ENCODE assay signal across 13 cellular contexts in the genomic region with DNA sequence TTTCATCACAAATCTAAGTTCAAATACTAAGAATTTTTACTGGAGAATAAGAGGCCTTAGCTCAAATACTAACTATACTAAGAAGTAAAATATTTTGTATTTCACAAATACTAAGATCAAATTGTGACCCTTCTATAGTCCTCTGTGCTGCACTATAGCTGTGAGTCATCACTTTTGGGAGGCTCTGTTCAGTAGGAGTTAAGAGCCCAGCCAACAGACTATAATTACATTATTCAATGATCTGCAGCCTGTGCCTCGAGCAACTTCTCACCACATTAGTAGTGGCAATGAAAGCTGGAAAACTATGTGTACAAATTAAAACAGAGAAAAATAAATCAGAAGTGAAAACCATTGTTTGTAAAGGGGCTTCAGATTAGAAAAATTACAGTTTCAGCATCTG.
DNase-seq lines count a peak whose midpoint lies in the region; TF ChIP-seq lines count a peak whose summit lies in the region.
"Had no signal": no experiment of that assay in that cellular context is flagged by ENCODE, and none has a peak within 500 bp of the region (broad histone marks: within the 10 kb centered on the region; RNA-seq: fewer than 3 reads in every experiment).

No MANE protein-coding gene starts in this region.

- H3K27me3 ChIP-seq in H9 (ENCODE audit: insufficient read depth, low read length): no peaks in the 10 kb centered on the region

- H3K79me2 ChIP-seq in H9 (ENCODE audit: insufficient read depth, low read length): no peaks in the 10 kb centered on the region

- no peak overlapping the region for H4K5ac ChIP-seq in H9 (ENCODE audit: insufficient read length, low read depth, low read length)

- no peak overlapping the region for H3K4me3 ChIP-seq in choroid plexus epithelial cell (ENCODE audit: low read depth, low read length)
- no peak overlapping the region for H3K4me3 ChIP-seq in skeletal muscle cell (ENCODE audit: low read depth, low read length)
- H3K4me3 ChIP-seq: GM23338 had no signal

- no peak overlapping the region for H3K9ac ChIP-seq in H9 (ENCODE audit: extremely low read depth, insufficient read length, low read length)

- H3K14ac ChIP-seq in H9 (ENCODE audit: insufficient read depth, low read length): no peak overlapping the region

- H3K56ac ChIP-seq in H9 (ENCODE audit: insufficient read length, low read depth, low read length): no peak overlapping the region

- H3K23ac ChIP-seq in H9 (ENCODE audit: insufficient read length, low read depth, low read length): no peak overlapping the region

- TF ChIP-seq CTCF in choroid plexus epithelial cell (conservative IDR thresholded peaks at IDR 0.05; ENCODE audit: low read depth, low read length) (no peak), H9 (conservative IDR thresholded peaks at IDR 0.05) (no peak)

- DNase-seq in NCI-H2081 (lab: John Stamatoyannopoulos, UW): peak; percentile 2 to 32
- DNase-seq in NCI-H2081 treated with DMSO at 0.1 percent for 48 hours (lab: John Stamatoyannopoulos, UW): no peak
- peak; percentile 34 for DNase-seq in OCI-M1 (lab: John Stamatoyannopoulos, UW)
- DNase-seq in choroid plexus epithelial cell (ENCODE audit: low read depth): peak; percentile 83
- DNase-seq in skeletal muscle cell (ENCODE audit: low read depth): peak; percentile 41
- DNase-seq in MV-4-11 (lab: John Stamatoyannopoulos, UW): no peak
- DNase-seq in H9: no peak
- DNase-seq in ACHN: no peak
- DNase-seq: COR-L47, NCI-H1930 had no signal

- H3K4me1 Mint-ChIP-seq in H9: peaks cover 3 to 4% of the 10 kb centered on the region in 2 experiments; a peak in 3 of 4 replicates
- H3K4me1 Mint-ChIP-seq: activated naive CD4-positive, alpha-beta T cell treated with anti-CD3 and anti-CD28 coated beads, Interleukin-2, amount 50 U/mL, for 24 hours had no signal

- no peak overlapping the region for H2AK5ac ChIP-seq in H9 (ENCODE audit: insufficient read length, low read length)

- no peaks in the 10 kb centered on the region for H3K27me3 Mint-ChIP-seq in H9 (ENCODE audit: low read depth)
- H3K27me3 Mint-ChIP-seq: activated naive CD4-positive, alpha-beta T cell treated with anti-CD3 and anti-CD28 coated beads, Interleukin-2, amount 50 U/mL, for 24 hours had no signal

- no peaks in the 10 kb centered on the region for H3K23me2 ChIP-seq in H9 (ENCODE audit: insufficient read length, low read depth, low read length, poor library complexity, severe bottlenecking)

- no CpG with 5 or more reads among the region's 1 CpG for WGBS in H9 (ENCODE audit: extremely low coverage, insufficient read length, low lambda C conversion rate)

- no peaks in the 10 kb centered on the region for H3K36me3 Mint-ChIP-seq in H9 (ENCODE audit: insufficient read depth in 1 of 3, low read depth in 3 of 3)
- H3K36me3 Mint-ChIP-seq: activated naive CD4-positive, alpha-beta T cell treated with anti-CD3 and anti-CD28 coated beads, Interleukin-2, amount 50 U/mL, for 24 hours; WTC11 had no signal

- no peaks in the 10 kb centered on the region for H3K9me3 Mint-ChIP-seq in H9
- H3K9me3 Mint-ChIP-seq: activated naive CD4-positive, alpha-beta T cell treated with anti-CD3 and anti-CD28 coated beads, Interleukin-2, amount 50 U/mL, for 24 hours; GM23338; WTC11 had no signal

- H3K9me3 ChIP-seq in H9 (ENCODE audit: control insufficient read depth, low read depth, low read length): no peaks in the 10 kb centered on the region

- no peak overlapping the region for H3K4me3 Mint-ChIP-seq in H9
- H3K4me3 Mint-ChIP-seq: activated naive CD4-positive, alpha-beta T cell treated with anti-CD3 and anti-CD28 coated beads, Interleukin-2, amount 50 U/mL, for 24 hours; GM23338; WTC11 had no signal

- no peak overlapping the region for H3K18ac ChIP-seq in H9 (ENCODE audit: insufficient read length, low read depth, low read length)

- no peak overlapping the region for H2BK20ac ChIP-seq in H9 (ENCODE audit: low read depth, low read length, poor library complexity, severe bottlenecking)

- no peak overlapping the region for H2BK12ac ChIP-seq in H9 (ENCODE audit: insufficient read length, low read depth, low read length)

- no peak overlapping the region for H2BK5ac ChIP-seq in H9 (ENCODE audit: insufficient read length, low read length)

- no peak overlapping the region for H2BK15ac ChIP-seq in H9 (ENCODE audit: low read depth, low read length)

- H3K4me2 ChIP-seq in H9 (ENCODE audit: insufficient read depth, insufficient read length, low read length): no peak overlapping the region
- H3K4me2 ChIP-seq: GM23338 had no signal

- no peak overlapping the region for H3T11ph ChIP-seq in H9 (ENCODE audit: low read length)

- H3K27ac ChIP-seq in H9 (ENCODE audit: insufficient read length, low read depth, low read length): no peak overlapping the region

- H3K4me1 ChIP-seq in H9 (ENCODE audit: insufficient read depth, low read length): peaks cover 2% of the 10 kb centered on the region; the same call in 1 of the 2 replicates

- H3K4ac ChIP-seq in H9 (ENCODE audit: low read depth, low read length): no peak overlapping the region

- in situ Hi-C loops in ACHN (cut with HindIII; ENCODE audit: low pct_ligation_motif_present, low pct_unique_long_range_greater_than_20kb, low sequenced_read_pairs): no loop called here

- H4K91ac ChIP-seq in H9 (ENCODE audit: insufficient read length, low read depth, low read length): no peak overlapping the region

- H3K27ac Mint-ChIP-seq in H9: no peak overlapping the region
- H3K27ac Mint-ChIP-seq: activated naive CD4-positive, alpha-beta T cell treated with anti-CD3 and anti-CD28 coated beads, Interleukin-2, amount 50 U/mL, for 24 hours; GM23338; WTC11 had no signal

- H4K20me1 ChIP-seq in H9 (ENCODE audit: control insufficient read depth, insufficient read depth, insufficient read length): no peaks in the 10 kb centered on the region

- H2BK120ac ChIP-seq in H9 (ENCODE audit: low read depth, low read length, poor library complexity, severe bottlenecking): no peak overlapping the region

- H3K79me1 ChIP-seq in H9 (ENCODE audit: insufficient read depth, low read depth, low read length, poor library complexity, severe bottlenecking): no peaks in the 10 kb centered on the region

- H2AFZ ChIP-seq in H9 (ENCODE audit: low read length): no peak overlapping the region
- H2AFZ ChIP-seq: GM23338 had no signal

- H4K8ac ChIP-seq in H9 (replicated peaks; ENCODE audit: insufficient read length, low read depth, low read length): no peak overlapping the region

Comparison
In these comparisons a context has a peak if more than half of its experiments do, and no peak if none do; other contexts are left out.
1. DNase-seq: peak in NCI-H2081 (2 of 2), OCI-M1 (single experiment), choroid plexus epithelial cell (single experiment) and skeletal muscle cell (single experiment); none in NCI-H2081 treated with DMSO at 0.1 percent for 48 hours (single experiment), MV-4-11 (single experiment), H9 (single experiment) and ACHN (single experiment).